16 cellular contexts compared by ENCODE assay signal in genomic region chr10:6729071-6729773, GRCh38.
A peak's percentile ranks its signal among the peaks of the same experiment; 100 is the strongest.
DNase-seq lines count a peak whose midpoint lies in the region; ATAC-seq and TF ChIP-seq lines count a peak whose summit lies in the region.
"Had no signal": no experiment of that assay in that cellular context is flagged by ENCODE, and none has a peak within 500 bp of the region (broad histone marks: within the 10 kb centered on the region; RNA-seq: fewer than 3 reads in every experiment).

No MANE protein-coding gene starts in this region.

- intact Hi-C loops in naive thymus-derived CD4-positive, alpha-beta T cell (cut with micrococcal nuclease), result no loop called here

- H3K9ac ChIP-seq in mesenchymal stem cell (ENCODE audit: low read length), result peak overlapping the region; percentile 55

- peak overlapping the region in 1 of 2 experiments; percentile 56 for H3K4me3 ChIP-seq in mesenchymal stem cell (ENCODE audit: insufficient read depth in 1 of 2, low read depth in 1 of 2, low read length in 2 of 2)
- H3K4me3 ChIP-seq in naive thymus-derived CD4-positive, alpha-beta T cell (ENCODE audit: low read length), result no peak overlapping the region
- H3K4me3 ChIP-seq: esophagus squamous epithelium, Peyer's patch, right lobe of liver had no signal

- no peak for ATAC-seq in naive thymus-derived CD4-positive, alpha-beta T cell
- ATAC-seq in HG03457 (IDR thresholded peaks at IDR 0.05; ENCODE audit: unreplicated experiment) (no peak), GM21381 (IDR thresholded peaks at IDR 0.05; ENCODE audit: unreplicated experiment) (no peak)

- no peak overlapping the region for H4K91ac ChIP-seq in mesenchymal stem cell (ENCODE audit: low read length)

- peak overlapping the region in 1 of 2 experiments; percentile 19 for H3K14ac ChIP-seq in mesenchymal stem cell (ENCODE audit: low read length in 2 of 2)

- POLR2A ChIA-PET in naive thymus-derived CD4-positive, alpha-beta T cell (lab: Charles Lee), result no interaction called here

- H2BK12ac ChIP-seq in mesenchymal stem cell (ENCODE audit: low read length in 2 of 2), result peak overlapping the region; percentile 38 to 61

- H3K27ac ChIP-seq in mesenchymal stem cell (ENCODE audit: low read length, poor library complexity, severe bottlenecking), result no peak overlapping the region
- no peak overlapping the region for H3K27ac ChIP-seq in naive thymus-derived CD4-positive, alpha-beta T cell (ENCODE audit: low read depth, low read length)
- H3K27ac ChIP-seq: Peyer's patch, right lobe of liver had no signal

- no peak overlapping the region for H3K23ac ChIP-seq in mesenchymal stem cell (ENCODE audit: low read length in 2 of 2)

- DNase-seq in Caki2 (ENCODE audit: low read depth) (peak; percentile 90), dermis blood vessel endothelial cell (peak; percentile 28), mesenchymal stem cell (peak; percentile 40), anterior cingulate cortex (lab: John Stamatoyannopoulos, UW) (no peak)
- no peak for DNase-seq in naive thymus-derived CD4-positive, alpha-beta T cell
- DNase-seq: activated CD4-positive, alpha-beta T cell treated with anti-CD3 and anti-CD28 coated beads, Interleukin-2, amount 10 ng/mL, durations not matched to agents 7 days and 5 days; central memory CD4-positive, alpha-beta T cell; esophagus squamous epithelium; MM.1S; Peyer's patch; right lobe of liver; T-helper 2 cell had no signal

- H2BK15ac ChIP-seq in mesenchymal stem cell (ENCODE audit: low read depth, poor library complexity, severe bottlenecking), result no peak overlapping the region

- no peak overlapping the region for H2AK5ac ChIP-seq in mesenchymal stem cell (ENCODE audit: low read length, severe bottlenecking)

- no peaks in the 10 kb centered on the region for H3K4me1 ChIP-seq in mesenchymal stem cell (ENCODE audit: control insufficient read depth, insufficient read depth, low read depth, low read length)
- H3K4me1 ChIP-seq in naive thymus-derived CD4-positive, alpha-beta T cell (ENCODE audit: control insufficient read depth in 2 of 2, insufficient read depth in 2 of 2, low read length in 2 of 2), result no peaks in the 10 kb centered on the region
- H3K4me1 ChIP-seq: Peyer's patch, right lobe of liver had no signal

- H3K36me3 Mint-ChIP-seq in naive thymus-derived CD4-positive, alpha-beta T cell, result no peaks in the 10 kb centered on the region
- H3K36me3 Mint-ChIP-seq: CD14-positive monocyte had no signal

- H3K9me3 ChIP-seq in mesenchymal stem cell (ENCODE audit: control insufficient read depth, low read length), result no peaks in the 10 kb centered on the region
- no peaks in the 10 kb centered on the region for H3K9me3 ChIP-seq in naive thymus-derived CD4-positive, alpha-beta T cell (ENCODE audit: control insufficient read depth in 2 of 3, low read length in 3 of 3)
- H3K9me3 ChIP-seq: esophagus squamous epithelium, Peyer's patch, right lobe of liver had no signal

- H4K8ac ChIP-seq in mesenchymal stem cell (ENCODE audit: low read length), result peak overlapping the region; percentile 55

- no peak for TF ChIP-seq RAD21 in Ishikawa (IDR thresholded peaks at IDR 0.05; ENCODE audit: low read depth)

- no peak overlapping the region for H2BK120ac ChIP-seq in mesenchymal stem cell (ENCODE audit: low read depth, low read length)

- no peaks in the 10 kb centered on the region for H3K4me1 Mint-ChIP-seq in naive thymus-derived CD4-positive, alpha-beta T cell
- H3K4me1 Mint-ChIP-seq: activated CD4-positive, alpha-beta T cell treated with anti-CD3 and anti-CD28 coated beads, Interleukin-2, amount 10 ng/mL, durations not matched to agents 7 days and 5 days; CD14-positive monocyte had no signal

- no peaks in the 10 kb centered on the region for H3K36me3 ChIP-seq in mesenchymal stem cell (ENCODE audit: control insufficient read depth in 1 of 2, insufficient read depth in 2 of 2, low read depth in 1 of 2, low read length in 2 of 2)
- no peaks in the 10 kb centered on the region for H3K36me3 ChIP-seq in naive thymus-derived CD4-positive, alpha-beta T cell (ENCODE audit: control insufficient read depth in 2 of 3, insufficient read depth in 3 of 3, low read length in 3 of 3)
- H3K36me3 ChIP-seq: esophagus squamous epithelium, Peyer's patch, right lobe of liver had no signal

- no peak overlapping the region for H2BK5ac ChIP-seq in mesenchymal stem cell (ENCODE audit: low read depth, low read length, poor library complexity, severe bottlenecking)

- peaks cover 0 to 2% (median 0%) of the 10 kb centered on the region in 11 donors for H3K9me3 Mint-ChIP-seq in naive thymus-derived CD4-positive, alpha-beta T cell
- H3K9me3 Mint-ChIP-seq: activated CD4-positive, alpha-beta T cell treated with anti-CD3 and anti-CD28 coated beads, Interleukin-2, amount 10 ng/mL, durations not matched to agents 7 days and 5 days had no signal

- peak; percentile 25; the same call in 1 of the 2 replicates for TF ChIP-seq EP300 in Ishikawa (IDR thresholded peaks at IDR 0.05; ENCODE audit: borderline replicate concordance)

- H3K27me3 Mint-ChIP-seq in naive thymus-derived CD4-positive, alpha-beta T cell, result peaks cover 56 to 72% (median 72%) of the 10 kb centered on the region in 5 donors

- CTCF ChIA-PET in naive thymus-derived CD4-positive, alpha-beta T cell (lab: Charles Lee), result no interaction called here

- no peak overlapping the region for H2AFZ ChIP-seq in mesenchymal stem cell (ENCODE audit: low read depth, low read length)

- no peak overlapping the region for H3K4me3 Mint-ChIP-seq in naive thymus-derived CD4-positive, alpha-beta T cell
- H3K4me3 Mint-ChIP-seq: activated CD4-positive, alpha-beta T cell treated with anti-CD3 and anti-CD28 coated beads, Interleukin-2, amount 10 ng/mL, durations not matched to agents 7 days and 5 days had no signal

- peak overlapping the region; percentile 37 to 89 for H3K18ac ChIP-seq in mesenchymal stem cell (ENCODE audit: low read depth in 1 of 2, low read length in 2 of 2)

- H3K4me2 ChIP-seq in mesenchymal stem cell (ENCODE audit: low read length, poor library complexity, severe bottlenecking), result no peak overlapping the region

- in situ Hi-C loops in Caki2 (cut with HindIII; ENCODE audit: low pct_unique_long_range_greater_than_20kb, low sequenced_read_pairs), result no loop called here

- H3K27ac Mint-ChIP-seq in naive thymus-derived CD4-positive, alpha-beta T cell, result no peak overlapping the region
- H3K27ac Mint-ChIP-seq: activated CD4-positive, alpha-beta T cell treated with anti-CD3 and anti-CD28 coated beads, Interleukin-2, amount 10 ng/mL, durations not matched to agents 7 days and 5 days; CD14-positive monocyte had no signal

- 72% methylated on average over 5 of the region's 6 CpGs for WGBS in mesenchymal stem cell

- H3K79me1 ChIP-seq in mesenchymal stem cell (replicated peaks; ENCODE audit: low read length, poor library complexity, severe bottlenecking), result no peaks in the 10 kb centered on the region

- peaks cover 0 to 5% of the 10 kb centered on the region in 2 experiments for H3K27me3 ChIP-seq in mesenchymal stem cell (ENCODE audit: control insufficient read depth in 1 of 2, insufficient read depth in 1 of 2, low read length in 2 of 2)
- peaks cover 0 to 4% of the 10 kb centered on the region in 2 donors for H3K27me3 ChIP-seq in naive thymus-derived CD4-positive, alpha-beta T cell (ENCODE audit: control insufficient read depth in 2 of 2, insufficient read depth in 2 of 2, low read length in 2 of 2)
- H3K27me3 ChIP-seq: Peyer's patch, right lobe of liver had no signal

- no peak overlapping the region for H3K4ac ChIP-seq in mesenchymal stem cell (ENCODE audit: low read depth in 1 of 2, low read length in 2 of 2)

TF ChIP-seq in Ishikawa, 13 proteins besides CTCF, POLR2A, EP300 and RAD21:
- TF ChIP-seq EGR1 (IDR thresholded peaks at IDR 0.05) (no peak), TAF1 (IDR thresholded peaks at IDR 0.05; ENCODE audit: low read depth) (no peak)
TF ChIP-seq in Ishikawa: peak in this region for 0.

Comparison
In these comparisons a context has a peak if more than half of its experiments do, and no peak if none do; other contexts are left out.
1. DNase-seq: peak in Caki2 (single experiment), dermis blood vessel endothelial cell (single experiment) and mesenchymal stem cell (single experiment); none in naive thymus-derived CD4-positive, alpha-beta T cell (0 of 9) and anterior cingulate cortex (0 of 58).